ENCODE assay signal across 8 cellular contexts in the genomic region with DNA sequence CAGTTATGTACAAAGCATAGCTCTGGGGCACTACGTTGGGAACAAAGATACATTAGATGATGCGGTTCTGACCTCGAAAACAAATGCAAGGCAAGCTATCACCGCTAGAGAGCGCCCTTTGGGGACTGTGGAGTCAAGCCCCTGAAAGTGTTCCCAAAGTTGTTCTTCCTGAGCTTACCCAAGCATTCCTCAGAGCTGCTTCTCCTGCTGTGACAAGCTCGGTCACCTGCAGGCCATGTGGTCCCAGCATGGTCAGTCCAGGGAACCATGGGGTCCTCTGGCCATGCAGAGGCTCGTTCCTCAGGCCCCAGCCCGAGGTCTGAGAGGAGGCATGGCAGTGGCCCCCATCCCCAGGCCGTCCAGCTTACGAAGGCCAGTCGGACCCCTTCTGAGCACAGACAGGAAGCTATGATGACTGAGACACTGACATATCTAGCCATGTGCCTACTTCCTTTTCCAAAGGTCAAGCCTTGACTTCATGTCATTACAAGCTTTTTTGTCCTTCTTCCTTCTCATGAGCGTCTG.
DNase-seq lines count a peak whose midpoint lies in the region; ATAC-seq and TF ChIP-seq lines count a peak whose summit lies in the region.

No MANE protein-coding gene starts in this region.

- no peaks in the 10 kb centered on the region for H3K79me2 ChIP-seq in hepatocyte

- 62% methylated on average over 12 of the region's 12 CpGs for WGBS in hepatocyte (ENCODE audit: low lambda C conversion rate, missing lambda C conversion rate)

- no peak overlapping the region for H3K4me3 Mint-ChIP-seq in stimulated activated naive CD8-positive, alpha-beta T cell treated with anti-CD3 and anti-CD28 coated beads, Interleukin-15, Interleukin-2, amounts not matched to agents 100 ng/mL and 50 ng/mL, for 24 hours

- intact Hi-C loops in Right ventricle myocardium inferior (cut with DNase I): no loop called here
- intact Hi-C loops in uterus (cut with DNase I; ENCODE audit: low total_unique reads): no loop called here

- H3K9me3 ChIP-seq in cardiac muscle cell (ENCODE audit: low read depth) (no peaks in the 10 kb centered on the region), hepatocyte (ENCODE audit: low read depth) (no peaks in the 10 kb centered on the region), uterus (no peaks in the 10 kb centered on the region)

- no peak overlapping the region for H3K4me3 ChIP-seq in cardiac muscle cell
- H3K4me3 ChIP-seq in hepatocyte: no peak overlapping the region
- no peak overlapping the region for H3K4me3 ChIP-seq in uterus

- H3K27me3 Mint-ChIP-seq in stimulated activated naive CD8-positive, alpha-beta T cell treated with anti-CD3 and anti-CD28 coated beads, Interleukin-15, Interleukin-2, amounts not matched to agents 100 ng/mL and 50 ng/mL, for 24 hours: no peaks in the 10 kb centered on the region

- H3K9me2 ChIP-seq in hepatocyte (replicated peaks; ENCODE audit: insufficient read depth): no peaks in the 10 kb centered on the region

- H3K4me1 ChIP-seq in cardiac muscle cell (ENCODE audit: low read depth): no peaks in the 10 kb centered on the region
- H3K4me1 ChIP-seq in hepatocyte (ENCODE audit: insufficient read depth): peaks cover 4% of the 10 kb centered on the region
- peaks cover 0 to 9% of the 10 kb centered on the region in 2 donors for H3K4me1 ChIP-seq in uterus

- no peaks in the 10 kb centered on the region for H3K9me3 Mint-ChIP-seq in stimulated activated naive CD8-positive, alpha-beta T cell treated with anti-CD3 and anti-CD28 coated beads, Interleukin-15, Interleukin-2, amounts not matched to agents 100 ng/mL and 50 ng/mL, for 24 hours

- no peak overlapping the region for H3K4me2 ChIP-seq in hepatocyte

- TF ChIP-seq POLR2A in uterus (IDR thresholded peaks at IDR 0.05): no peak

- H3K27me3 ChIP-seq in cardiac muscle cell (no peaks in the 10 kb centered on the region), hepatocyte (no peaks in the 10 kb centered on the region), uterus (no peaks in the 10 kb centered on the region)

- H3K36me3 Mint-ChIP-seq in stimulated activated naive CD8-positive, alpha-beta T cell treated with anti-CD3 and anti-CD28 coated beads, Interleukin-15, Interleukin-2, amounts not matched to agents 100 ng/mL and 50 ng/mL, for 24 hours (ENCODE audit: low read depth): peaks cover 6% of the 10 kb centered on the region

- H3K27ac ChIP-seq in cardiac muscle cell (no peak overlapping the region), hepatocyte (no peak overlapping the region), uterus (no peak overlapping the region)

- ATAC-seq in Right ventricle myocardium inferior: no peak

- peaks cover 53% of the 10 kb centered on the region for H3K4me1 Mint-ChIP-seq in stimulated activated naive CD8-positive, alpha-beta T cell treated with anti-CD3 and anti-CD28 coated beads, Interleukin-15, Interleukin-2, amounts not matched to agents 100 ng/mL and 50 ng/mL, for 24 hours (ENCODE audit: low read depth)

- H3K36me3 ChIP-seq in cardiac muscle cell (no peaks in the 10 kb centered on the region), hepatocyte (replicated peaks; ENCODE audit: insufficient read depth, low read depth) (no peaks in the 10 kb centered on the region), uterus (no peaks in the 10 kb centered on the region)

- no peak overlapping the region for H2AFZ ChIP-seq in hepatocyte

- peak; percentile 15 to 33 for DNase-seq in cardiac muscle cell (ENCODE audit: low read depth in 1 of 2, low spot score in 1 of 2)
- DNase-seq in Right ventricle myocardium inferior (ENCODE audit: missing footprints): no peak
- peak; percentile 29 for DNase-seq in activated T-cell treated with anti-CD3 and anti-CD28 coated beads for 4 hours
- DNase-seq in hepatocyte (ENCODE audit: low spot score): no peak
- DNase-seq in NCI-H446 (lab: John Stamatoyannopoulos, UW): no peak
- no peak for DNase-seq in uterus
- DNase-seq in GM10266 (ENCODE audit: extremely low spot score): no peak

- TF ChIP-seq CTCF in cardiac muscle cell (IDR thresholded peaks at IDR 0.05; ENCODE audit: low read depth, low read length) (peak; percentile 38), hepatocyte (IDR thresholded peaks at IDR 0.05; ENCODE audit: poor library complexity) (peak; percentile 21), uterus (IDR thresholded peaks at IDR 0.05) (no peak), GM10266 (IDR thresholded peaks at IDR 0.05; ENCODE audit: control insufficient read depth, insufficient read depth, low read depth, missing control alignments) (no peak)

- H3K27ac Mint-ChIP-seq in stimulated activated naive CD8-positive, alpha-beta T cell treated with anti-CD3 and anti-CD28 coated beads, Interleukin-15, Interleukin-2, amounts not matched to agents 100 ng/mL and 50 ng/mL, for 24 hours: peak overlapping the region; percentile 76

- no peaks in the 10 kb centered on the region for H4K20me1 ChIP-seq in hepatocyte (ENCODE audit: insufficient read depth, poor library complexity, severe bottlenecking)

Comparison
In these comparisons a context has a peak if more than half of its experiments do, and no peak if none do; other contexts are left out.
1. DNase-seq: peak in cardiac muscle cell (2 of 2) and activated T-cell treated with anti-CD3 and anti-CD28 coated beads for 4 hours (single experiment); none in Right ventricle myocardium inferior (single experiment), hepatocyte (single experiment), NCI-H446 (0 of 2), uterus (0 of 2) and GM10266 (single experiment).
2. CTCF ChIP-seq: peak in cardiac muscle cell (single experiment) and hepatocyte (single experiment); none in uterus (0 of 4) and GM10266 (single experiment).